Comparison of ENCODE assay signal across 24 cellular contexts in the genomic region with DNA sequence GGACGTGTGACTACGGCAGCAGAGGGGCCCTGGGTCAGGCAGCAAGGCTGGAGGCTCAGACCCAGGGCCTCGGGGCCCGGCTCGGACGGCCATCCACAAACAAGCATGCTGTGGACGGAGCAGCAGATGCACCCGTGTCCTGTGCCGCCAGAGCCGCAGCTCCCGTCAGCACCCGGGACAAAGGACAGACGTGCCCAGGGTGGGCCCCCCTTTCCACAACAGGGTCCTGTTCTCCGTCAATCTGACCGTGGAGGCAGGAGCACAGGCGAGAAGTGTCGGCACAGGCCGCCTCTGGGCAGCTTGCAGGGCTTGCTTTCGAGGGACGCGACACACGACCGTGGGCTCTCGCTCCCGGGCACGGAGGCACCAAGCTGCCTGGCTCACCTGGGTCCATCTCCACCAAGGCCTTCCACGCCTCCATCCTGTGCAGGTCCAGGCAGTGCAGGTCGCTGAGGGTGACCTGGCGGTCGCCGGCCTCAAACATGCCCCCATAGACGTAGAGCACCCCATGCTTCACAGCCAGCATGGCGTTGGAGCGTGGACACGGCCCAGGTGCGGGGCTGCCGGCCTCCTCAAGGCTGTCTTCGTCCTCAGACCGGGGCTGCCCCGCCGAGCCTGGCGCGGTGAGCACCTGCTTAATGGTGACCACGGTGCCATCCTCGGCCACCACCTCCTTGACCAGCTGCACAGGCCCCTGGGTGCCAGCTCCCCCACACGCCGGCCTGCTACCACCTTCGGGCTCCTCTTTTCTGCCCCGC.
"Had no signal": no experiment of that assay in that cellular context is flagged by ENCODE, and none has a peak within 500 bp of the region (broad histone marks: within the 10 kb centered on the region; RNA-seq: fewer than 3 reads in every experiment).

No MANE protein-coding gene starts in this region.

- H2AFZ ChIP-seq: neural progenitor cell had no signal

- H3K36me3 ChIP-seq: neural progenitor cell, ovary, uterus had no signal

- H3K27me3 ChIP-seq: neural progenitor cell, ovary, right atrium auricular region, suprapubic skin, tibial artery, upper lobe of right lung, uterus had no signal

- H3K4me3 ChIP-seq: left ventricle myocardium inferior, lung, neural progenitor cell, ovary, right atrium auricular region, skin epidermis, suprapubic skin, thoracic aorta, tibial artery, upper lobe of right lung, uterus had no signal

- H3K4me1 ChIP-seq: left ventricle myocardium inferior, right atrium auricular region, suprapubic skin, tibial artery, upper lobe of right lung, uterus had no signal

- ATAC-seq: natural killer cell, sciatic nerve, upper lobe of right lung had no signal

- H3K9me3 ChIP-seq: left ventricle myocardium inferior, ovary, right atrium auricular region, suprapubic skin, thoracic aorta, tibial artery, upper lobe of right lung, uterus had no signal

- H3K9ac ChIP-seq: neural progenitor cell had no signal

- DNase-seq: hippocampal formation; left ventricle myocardium inferior; mesendoderm; naive B cell; natural killer cell; nephron progenitor cell; ovary; stimulated activated CD4-positive, alpha-beta T cell treated with anti-CD3 and anti-CD28 coated beads, Interleukin-12 subunit alpha, Interleukin-12 subunit beta, amount 100 ng/mL, for 4 hours; stimulated activated CD4-positive, alpha-beta T cell treated with anti-CD3 and anti-CD28 coated beads, Interleukin-15, amount 100 ng/mL, for 24 hours; stimulated activated CD4-positive, alpha-beta T cell treated with anti-CD3 and anti-CD28 coated beads, Interleukin-2, amount 100 ng/mL, for 24 hours; stimulated activated CD4-positive, alpha-beta T cell treated with anti-CD3 and anti-CD28 coated beads, Interleukin-4, amount 100 ng/mL, for 1 hour; stimulated activated naive CD4-positive, alpha-beta T cell; tibial artery; trophoblast cell; upper lobe of right lung; uterus had no signal

- H3K27ac ChIP-seq: left ventricle myocardium inferior, neural progenitor cell, ovary, right atrium auricular region, skin epidermis, suprapubic skin, thoracic aorta, tibial artery, upper lobe of right lung, uterus had no signal

- FAIRE-seq: islet of Langerhans had no signal

- H3K4me2 ChIP-seq: neural progenitor cell had no signal
